ENCODE assay signal across 8 cellular contexts in the genomic region with DNA sequence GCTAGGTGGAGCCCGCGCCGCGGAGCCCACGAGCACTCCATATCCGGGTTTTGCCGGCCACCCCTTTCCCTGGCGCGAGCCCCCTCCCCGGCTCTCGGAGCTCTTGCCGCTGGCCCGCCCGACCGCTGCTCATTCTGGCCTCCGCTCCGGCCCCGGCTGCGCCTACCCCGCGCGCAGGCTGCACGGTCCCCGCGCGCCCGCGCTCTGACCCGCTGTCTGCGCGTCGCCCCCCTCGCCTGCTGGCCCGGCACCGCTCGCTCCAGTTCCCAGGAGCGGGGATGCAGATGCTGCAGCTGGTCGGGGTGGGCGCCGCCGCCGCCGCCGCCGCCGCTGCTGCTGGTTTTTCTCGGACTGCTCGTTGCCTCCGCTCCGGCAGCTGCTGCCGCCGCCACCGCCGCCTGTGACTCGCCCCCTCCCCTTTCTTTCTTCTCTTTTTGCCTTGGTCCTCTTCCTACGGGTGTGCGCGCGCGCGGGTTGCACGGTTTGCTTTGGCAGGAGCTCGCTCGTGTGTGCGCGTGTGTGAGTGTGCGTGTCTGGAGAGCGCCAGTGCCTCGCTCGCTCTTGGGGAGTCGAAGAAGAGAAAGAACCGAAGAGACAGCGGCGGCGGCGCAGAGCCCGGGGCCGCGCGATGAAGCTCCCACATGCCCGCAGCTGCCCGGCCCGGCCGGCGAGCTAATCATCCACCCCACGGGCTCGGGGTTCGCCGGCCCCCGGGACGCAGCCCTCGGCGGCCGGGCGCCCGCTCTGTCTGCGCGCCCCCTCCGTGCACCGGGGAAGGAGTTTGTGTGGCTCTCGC. TPM values are rescaled to one million over a fixed set of nuclear protein-coding genes. Genes with fewer than 3 reads are reported as not detected.
DNase-seq lines count a peak whose midpoint lies in the region; ATAC-seq, FAIRE-seq and TF ChIP-seq lines count a peak whose summit lies in the region.

TSS of gene ADGRL3 (plus strand) at position 132 of the 796 bp plus-strand sequence.

- no peak within 1 kb of the TSS for H2AK5ac ChIP-seq in H1 (ENCODE audit: low read depth, low read length)
- no peak within 1 kb of the TSS for H2AK5ac ChIP-seq in mesendoderm (ENCODE audit: low read length)

- TF ChIP-seq POLR2A in GM12891 (IDR thresholded peaks at IDR 0.05; ENCODE audit: low read depth, low read length) (no peak), H1 (IDR thresholded peaks at IDR 0.05; ENCODE audit: control extremely low read depth in 1 of 2, low read depth in 2 of 2, low read length in 2 of 2) (peak; percentile 33 to 65)

- no peak for TF ChIP-seq RAD21 in H1 (IDR thresholded peaks at IDR 0.05 in 1 of 2, conservative IDR thresholded peaks at IDR 0.05 in 1 of 2; ENCODE audit: low read depth in 2 of 2, low read length in 2 of 2)

- H3K9me3 ChIP-seq in H1 (ENCODE audit: insufficient read depth in 2 of 2, low read depth in 1 of 2, low read length in 1 of 2): no peaks in the 10 kb centered on the region

- peaks cover 22% of the 10 kb centered on the region for H3K23me2 ChIP-seq in H1 (ENCODE audit: low read depth, low read length)

- H3K79me2 ChIP-seq in H1 (ENCODE audit: control insufficient read depth in 1 of 2, insufficient read depth in 2 of 2, low read length in 2 of 2): peaks cover 0 to 39% of the 10 kb centered on the region in 2 experiments; a peak in 2 of 4 replicates
- H3K79me2 ChIP-seq in mesendoderm (ENCODE audit: control insufficient read depth, insufficient read depth, low read length): peaks cover 18% of the 10 kb centered on the region

- peak within 1 kb of the TSS; percentile 71 for H4K91ac ChIP-seq in H1 (replicated peaks; ENCODE audit: insufficient read length, low read length)

- H2AFZ ChIP-seq in H1 (ENCODE audit: low read length): no peak within 1 kb of the TSS

- H3K27ac ChIP-seq in H1 (ENCODE audit: low read depth, low read length) (no peak within 1 kb of the TSS), mesendoderm (ENCODE audit: low read depth, low read length) (peak within 1 kb of the TSS; percentile 84)

- H3K79me1 ChIP-seq in H1 (ENCODE audit: low read depth, low read length) (no peaks in the 10 kb centered on the region), mesendoderm (ENCODE audit: low read length) (peaks cover 3% of the 10 kb centered on the region)

- FAIRE-seq in GM12891 (lab: Jason Lieb, UNC): no peak
- FAIRE-seq in H1 (lab: Jason Lieb, UNC): no peak

- peaks cover 3 to 14% of the 10 kb centered on the region in 2 experiments for H4K20me1 ChIP-seq in H1 (replicated peaks in 1 of 2; ENCODE audit: control insufficient read depth in 1 of 2, insufficient read depth in 2 of 2, low read length in 2 of 2)

- H4K5ac ChIP-seq in H1 (ENCODE audit: insufficient read length, low read depth, low read length) (no peak within 1 kb of the TSS), mesendoderm (ENCODE audit: low read length) (no peak within 1 kb of the TSS)

- H3K27me3 ChIP-seq in H1 (replicated peaks in 1 of 4; ENCODE audit: control insufficient read depth in 3 of 4, extremely low read depth in 1 of 4, insufficient read depth in 3 of 4, low read length in 3 of 4) (peaks cover 0 to 25% (median 20%) of the 10 kb centered on the region in 4 experiments; a peak in 5 of 7 replicates), mesendoderm (ENCODE audit: insufficient read depth, low read length, poor library complexity) (no peaks in the 10 kb centered on the region)

- H2BK5ac ChIP-seq in H1 (ENCODE audit: low read depth, low read length) (no peak within 1 kb of the TSS), mesendoderm (ENCODE audit: low read length) (no peak within 1 kb of the TSS)

- no peak for TF ChIP-seq CTCF in H1 (IDR thresholded peaks at IDR 0.05; ENCODE audit: control extremely low read depth in 1 of 3, insufficient read depth in 1 of 3, low read depth in 1 of 3, low read length in 3 of 3)

- H2BK120ac ChIP-seq in H1 (replicated peaks; ENCODE audit: low read depth, low read length): peak within 1 kb of the TSS; percentile 24
- H2BK120ac ChIP-seq in mesendoderm (ENCODE audit: low read depth, low read length): no peak within 1 kb of the TSS

- DNase-seq in GM12891 (ENCODE audit: insufficient read length, low spot score) (peak; percentile 4), NCI-H510A (lab: John Stamatoyannopoulos, UW) (peak; percentile 55), H1 (ENCODE audit: low read depth in 1 of 2, low spot score in 2 of 2) (peak; percentile 64 to 88), mesendoderm (peak; percentile 94), ureter (ENCODE audit: low spot score) (no peak), NOMO-1 treated with DMSO at 0.1 percent for 48 hours (lab: John Stamatoyannopoulos, UW; ENCODE audit: unreplicated experiment) (no peak), NCI-H2196 treated with DMSO at 0.1 percent for 48 hours (lab: John Stamatoyannopoulos, UW; ENCODE audit: unreplicated experiment) (no peak)

- peak within 1 kb of the TSS; percentile 52 to 94 (median 83) for H3K4me3 ChIP-seq in H1 (ENCODE audit: extremely low read depth in 1 of 4, insufficient read depth in 2 of 4, low read depth in 3 of 4, low read length in 4 of 4)
- H3K4me3 ChIP-seq in mesendoderm (ENCODE audit: low read length): peak within 1 kb of the TSS; percentile 78

- H3K4me2 ChIP-seq in H1 (ENCODE audit: insufficient read depth in 1 of 2, low read depth in 2 of 2, low read length in 2 of 2) (peak within 1 kb of the TSS; percentile 76 to 97), mesendoderm (ENCODE audit: low read length) (peak within 1 kb of the TSS; percentile 67)

- H3K9ac ChIP-seq in H1 (replicated peaks in 1 of 4; ENCODE audit: extremely low read depth in 1 of 4, low read depth in 3 of 4, low read length in 3 of 4) (peak within 1 kb of the TSS; percentile 21 to 71 (median 40); a peak in 6 of 7 replicates), mesendoderm (ENCODE audit: low read length) (peak within 1 kb of the TSS; percentile 71)

- CTCF ChIA-PET in H1 (lab: Charles Lee; ENCODE audit: partially characterized antibody): interaction anchor here (1.1 kb wide), 2 partner anchors 10 to 390 kb away, joined by 4 read pairs; no protein-coding TSS in a partner anchor

- H3K18ac ChIP-seq in H1 (ENCODE audit: extremely low read depth, low read length) (peak within 1 kb of the TSS; percentile 90; the same call in 1 of the 2 replicates), mesendoderm (ENCODE audit: low read length) (peak within 1 kb of the TSS; percentile 51)

- H4K8ac ChIP-seq in H1 (ENCODE audit: extremely low read depth, insufficient read depth, low read length) (peak within 1 kb of the TSS; percentile 76), mesendoderm (ENCODE audit: low read depth, low read length) (no peak within 1 kb of the TSS)

- H3K36me3 ChIP-seq in H1 (ENCODE audit: control insufficient read depth in 2 of 4, insufficient read depth in 4 of 4, low read length in 3 of 4) (no peaks in the 10 kb centered on the region), mesendoderm (ENCODE audit: control insufficient read depth, insufficient read depth, low read length) (no peaks in the 10 kb centered on the region)

- peak within 1 kb of the TSS; percentile 23; the same call in 1 of the 2 replicates for H2BK12ac ChIP-seq in H1 (ENCODE audit: low read depth, low read length)

- H3K56ac ChIP-seq in H1 (replicated peaks; ENCODE audit: insufficient read length, low read depth, low read length) (peak within 1 kb of the TSS; percentile 35), mesendoderm (ENCODE audit: low read length) (peak within 1 kb of the TSS; percentile 92)

- POLR2A ChIA-PET in H1 (lab: Charles Lee; ENCODE audit: partially characterized antibody): interaction anchor here (0.5 to 1.7 kb wide), 7 partner anchors 9 to 950 kb away, joined by 3 to 7 read pairs (median 4); no protein-coding TSS in a partner anchor

- WGBS in H1 (ENCODE audit: extremely low coverage in 1 of 2, insufficient coverage in 1 of 2, insufficient read length in 1 of 2, insufficient replicate concordance in 2 of 2, low coverage in 1 of 2, low lambda C conversion rate in 2 of 2, missing lambda C conversion rate in 1 of 2), 2 experiments: 1% methylated on average over 53 of the region's 101 CpGs; no CpG with 5 or more reads in 1 of the 2 experiments
- no CpG with 5 or more reads among the region's 101 CpGs for WGBS in mesendoderm (ENCODE audit: extremely low coverage, insufficient coverage, low lambda C conversion rate)

- H3K23ac ChIP-seq in H1 (ENCODE audit: insufficient read length) (no peak within 1 kb of the TSS), mesendoderm (ENCODE audit: low read length) (peak within 1 kb of the TSS; percentile 91)

- no peak for ATAC-seq in GM21423 (IDR thresholded peaks at IDR 0.05; ENCODE audit: unreplicated experiment)

- H3K14ac ChIP-seq in H1 (ENCODE audit: insufficient read length): no peak within 1 kb of the TSS

- no peak within 1 kb of the TSS for H2BK20ac ChIP-seq in H1 (ENCODE audit: low read length)

- H3K4me1 ChIP-seq in H1 (replicated peaks in 1 of 4; ENCODE audit: control insufficient read depth in 3 of 4, insufficient read depth in 4 of 4, low read length in 3 of 4): peaks cover 0 to 13% (median 8%) of the 10 kb centered on the region in 4 experiments; a peak in 4 of 7 replicates
- peaks cover 3% of the 10 kb centered on the region for H3K4me1 ChIP-seq in mesendoderm (ENCODE audit: control insufficient read depth, low read depth, low read length)

- 0 out of 2 replicates have a peak within 1 kb of the TSS, but pooled peaks have one; percentile 49 for H2BK15ac ChIP-seq in H1 (ENCODE audit: low read length)
- no peak within 1 kb of the TSS for H2BK15ac ChIP-seq in mesendoderm (replicated peaks; ENCODE audit: low read depth)

- peak in 1 of 2 experiments; percentile 3; a peak in 1 of 3 replicates for TF ChIP-seq EP300 in H1 (IDR thresholded peaks at IDR 0.05; ENCODE audit: borderline replicate concordance in 1 of 2, low read depth in 2 of 2, low read length in 2 of 2)

- no peak within 1 kb of the TSS for H3K4ac ChIP-seq in H1 (replicated peaks; ENCODE audit: insufficient read length, low read depth, low read length)
- peak within 1 kb of the TSS; percentile 4 for H3K4ac ChIP-seq in mesendoderm (ENCODE audit: low read depth, low read length)

TF ChIP-seq in GM12891, 5 proteins besides CTCF, POLR2A, EP300 and RAD21 (continues in another document):
- no peak for TF ChIP-seq TAF1 (IDR thresholded peaks at IDR 0.05; ENCODE audit: low read depth, low read length)

TF ChIP-seq in H1, 55 proteins besides CTCF, POLR2A, EP300 and RAD21 (continues in another document):
- TF ChIP-seq POLR2AphosphoS5 (IDR thresholded peaks at IDR 0.05; ENCODE audit: low read depth, low read length) (no peak), CREB1 (IDR thresholded peaks at IDR 0.05) (no peak)

RNA-seq across cellular contexts. Expression of gene ADGRL3, which starts in this region (rescaled TPM):
- polyA plus RNA-seq in GM12891 (2012; ENCODE audit: low read depth, missing spikeins): not detected
- 13.0 and 14.0 TPM in 2 replicates for total RNA-seq in H1 (2021; fragmentation: NEBNext Ultra II Directional; extraction: Animal tissue kit (Norgen Biotek cat#: 25700))
- polyA plus RNA-seq in H1 (2011; rRNA removed): 3.9 and 6.6 TPM in 2 replicates
- 6.3 TPM for polyA plus RNA-seq in H1 (2011; cell fraction: cytosol; rRNA removed)
- 6.1 TPM for polyA plus RNA-seq in H1 (2011; cell fraction: nucleus; rRNA removed)
- polyA plus RNA-seq in H1 (2012, experiment 1 of 2): 4.9 to 7.9 TPM (median 6.1 TPM) in 4 replicates
- 0.37 TPM for polyA plus RNA-seq in H1 (2012, experiment 2 of 2)
- 10.1 TPM for polyA plus RNA-seq in H1 (2013, experiment 1 of 2)
- 9.8 TPM for polyA plus RNA-seq in H1 (2013, experiment 2 of 2)
- 28.4 and 41.8 TPM in 2 replicates for polyA minus RNA-seq in H1 (2011; rRNA and poly(A)+ RNA removed)
- polyA minus RNA-seq in H1 (2011; cell fraction: cytosol; rRNA and poly(A)+ RNA removed): 9.8 TPM
- polyA minus RNA-seq in H1 (2011; cell fraction: nucleus; rRNA and poly(A)+ RNA removed): 64.7 TPM
- polyA plus RNA-seq in mesendoderm (2013, experiment 1 of 2): 7.1 TPM
- 7.2 TPM for polyA plus RNA-seq in mesendoderm (2013, experiment 2 of 2)
- 17.9 TPM for total RNA-seq in ureter

Comparison
In these comparisons a context has a peak if more than half of its experiments do, and no peak if none do; other contexts are left out.
1. DNase-seq: peak in GM12891 (single experiment), NCI-H510A (single experiment), H1 (2 of 2) and mesendoderm (single experiment); none in ureter (single experiment), NOMO-1 treated with DMSO at 0.1 percent for 48 hours (single experiment) and NCI-H2196 treated with DMSO at 0.1 percent for 48 hours (single experiment).